14 cellular contexts compared by ENCODE assay signal in genomic region chr5:132661231-132662003, GRCh38. TPM values are rescaled to one million over a fixed set of nuclear protein-coding genes. Genes with fewer than 3 reads are reported as not detected.
DNase-seq lines count a peak whose midpoint lies in the region; ATAC-seq and TF ChIP-seq lines count a peak whose summit lies in the region.
"Had no signal": no experiment of that assay in that cellular context is flagged by ENCODE, and none has a peak within 500 bp of the region (broad histone marks: within the 10 kb centered on the region; RNA-seq: fewer than 3 reads in every experiment).

No MANE protein-coding gene starts in this region.

- H3K79me2 ChIP-seq in osteoblast (ENCODE audit: insufficient read depth, low read length) (no peaks in the 10 kb centered on the region), hepatocyte (no peaks in the 10 kb centered on the region)

- no TSS peak for BruUV-seq in Calu3 (replicated peaks; lab: Mats Ljungman, UMichigan)

- TF ChIP-seq CTCF in osteoblast (IDR thresholded peaks at IDR 0.05; ENCODE audit: extremely low read depth, low read depth, low read length): peak; percentile 20
- no peak for TF ChIP-seq CTCF in Calu3 (IDR thresholded peaks at IDR 0.05; ENCODE audit: unreplicated experiment)
- no peak for TF ChIP-seq CTCF in hepatocyte (IDR thresholded peaks at IDR 0.05; ENCODE audit: poor library complexity)

- H3K9me3 Mint-ChIP-seq in activated CD4-positive, alpha-beta T cell treated with anti-CD3 and anti-CD28 coated beads, Interleukin-2, amount 10 ng/mL, durations not matched to agents 24 days and 14 days: no peaks in the 10 kb centered on the region
- H3K9me3 Mint-ChIP-seq in activated T-helper 2 cell treated with anti-CD3 and anti-CD28 coated beads, Interferon-gamma antibody, Interleukin-2, Interleukin-4, amounts not matched to agents 10 μg/mL and 5 μg/mL and 100 μg/mL, durations not matched to agents 14 hours and 24 hours and 36 hours: no peaks in the 10 kb centered on the region
- no peaks in the 10 kb centered on the region for H3K9me3 Mint-ChIP-seq in Calu3 (ENCODE audit: low read depth, unreplicated experiment)
- H3K9me3 Mint-ChIP-seq: GM23338 had no signal

- H3K27ac ChIP-seq in osteoblast (ENCODE audit: low read depth, low read length): no peak overlapping the region
- H3K27ac ChIP-seq in hepatocyte: no peak overlapping the region
- H3K27ac ChIP-seq: upper lobe of right lung had no signal

- H3K4me1 Mint-ChIP-seq in activated CD4-positive, alpha-beta T cell treated with anti-CD3 and anti-CD28 coated beads, Interleukin-2, amount 10 ng/mL, durations not matched to agents 24 days and 14 days: peaks cover 71% of the 10 kb centered on the region
- peaks cover 78% of the 10 kb centered on the region for H3K4me1 Mint-ChIP-seq in activated T-helper 2 cell treated with anti-CD3 and anti-CD28 coated beads, Interferon-gamma antibody, Interleukin-2, Interleukin-4, amounts not matched to agents 10 μg/mL and 5 μg/mL and 100 μg/mL, durations not matched to agents 14 hours and 24 hours and 36 hours (ENCODE audit: low read depth)
- peaks cover 8% of the 10 kb centered on the region for H3K4me1 Mint-ChIP-seq in Calu3 (ENCODE audit: low read depth, unreplicated experiment)

- intact Hi-C loops in activated CD4-positive, alpha-beta T cell treated with anti-CD3 and anti-CD28 coated beads, Interleukin-2, amount 10 ng/mL, durations not matched to agents 24 days and 14 days (cut with micrococcal nuclease): loop anchor here (2.0 to 5.0 kb wide), 3 partner anchors 27 to 166 kb away; partner anchors contain the start of gene KIF3A
- intact Hi-C loops in activated T-helper 2 cell treated with anti-CD3 and anti-CD28 coated beads, Interferon-gamma antibody, Interleukin-2, Interleukin-4, amounts not matched to agents 10 μg/mL and 5 μg/mL and 100 μg/mL, durations not matched to agents 14 hours and 24 hours and 36 hours (cut with micrococcal nuclease): loop anchor here (5.0 kb wide), 3 partner anchors 91 to 161 kb away; no protein-coding TSS in a partner anchor
- intact Hi-C loops in Calu3 (cut with micrococcal nuclease; ENCODE audit: unreplicated experiment): no loop called here

- no peaks in the 10 kb centered on the region for H4K20me1 ChIP-seq in osteoblast (ENCODE audit: insufficient read depth, low read length)
- no peaks in the 10 kb centered on the region for H4K20me1 ChIP-seq in hepatocyte (ENCODE audit: insufficient read depth, poor library complexity, severe bottlenecking)

- H3K4me3 ChIP-seq in osteoblast (ENCODE audit: insufficient read depth, low read length) (no peak overlapping the region), hepatocyte (no peak overlapping the region)
- H3K4me3 ChIP-seq: GM23338, upper lobe of right lung had no signal

- H3K36me3 Mint-ChIP-seq in activated CD4-positive, alpha-beta T cell treated with anti-CD3 and anti-CD28 coated beads, Interleukin-2, amount 10 ng/mL, durations not matched to agents 24 days and 14 days (ENCODE audit: low read depth): peaks cover 10% of the 10 kb centered on the region
- H3K36me3 Mint-ChIP-seq in activated T-helper 2 cell treated with anti-CD3 and anti-CD28 coated beads, Interferon-gamma antibody, Interleukin-2, Interleukin-4, amounts not matched to agents 10 μg/mL and 5 μg/mL and 100 μg/mL, durations not matched to agents 14 hours and 24 hours and 36 hours (ENCODE audit: low read depth): peaks cover 27% of the 10 kb centered on the region
- no peaks in the 10 kb centered on the region for H3K36me3 Mint-ChIP-seq in Calu3 (ENCODE audit: insufficient read depth, unreplicated experiment)

- H3K36me3 ChIP-seq in osteoblast (ENCODE audit: insufficient read depth, low read length): no peaks in the 10 kb centered on the region
- H3K36me3 ChIP-seq in hepatocyte (replicated peaks; ENCODE audit: insufficient read depth, low read depth): no peaks in the 10 kb centered on the region
- H3K36me3 ChIP-seq: upper lobe of right lung had no signal

- H3K27me3 ChIP-seq in osteoblast (ENCODE audit: insufficient read depth, low read length): no peaks in the 10 kb centered on the region
- H3K27me3 ChIP-seq in hepatocyte: peaks cover 6% of the 10 kb centered on the region

- H3K9me2 ChIP-seq in hepatocyte (replicated peaks; ENCODE audit: insufficient read depth): no peaks in the 10 kb centered on the region

- peaks cover 3% of the 10 kb centered on the region for H3K27me3 Mint-ChIP-seq in activated CD4-positive, alpha-beta T cell treated with anti-CD3 and anti-CD28 coated beads, Interleukin-2, amount 10 ng/mL, durations not matched to agents 24 days and 14 days
- H3K27me3 Mint-ChIP-seq in activated T-helper 2 cell treated with anti-CD3 and anti-CD28 coated beads, Interferon-gamma antibody, Interleukin-2, Interleukin-4, amounts not matched to agents 10 μg/mL and 5 μg/mL and 100 μg/mL, durations not matched to agents 14 hours and 24 hours and 36 hours (ENCODE audit: low read depth): no peaks in the 10 kb centered on the region
- peaks cover 14% of the 10 kb centered on the region for H3K27me3 Mint-ChIP-seq in Calu3 (ENCODE audit: unreplicated experiment)

- 86% methylated on average over 12 of the region's 12 CpGs for whole genome bisulfite sequencing in hepatocyte (ENCODE audit: low lambda C conversion rate, missing lambda C conversion rate)

- H3K4me3 Mint-ChIP-seq in activated CD4-positive, alpha-beta T cell treated with anti-CD3 and anti-CD28 coated beads, Interleukin-2, amount 10 ng/mL, durations not matched to agents 24 days and 14 days: peak overlapping the region; percentile 68
- peak overlapping the region; percentile 58 for H3K4me3 Mint-ChIP-seq in activated T-helper 2 cell treated with anti-CD3 and anti-CD28 coated beads, Interferon-gamma antibody, Interleukin-2, Interleukin-4, amounts not matched to agents 10 μg/mL and 5 μg/mL and 100 μg/mL, durations not matched to agents 14 hours and 24 hours and 36 hours (ENCODE audit: low read depth)
- H3K4me3 Mint-ChIP-seq in Calu3 (ENCODE audit: low read depth, unreplicated experiment): no peak overlapping the region
- H3K4me3 Mint-ChIP-seq: GM23338 had no signal

- H3K4me2 ChIP-seq in osteoblast (ENCODE audit: insufficient read depth, low read length): peak overlapping the region; percentile 18
- no peak overlapping the region for H3K4me2 ChIP-seq in hepatocyte
- H3K4me2 ChIP-seq: GM23338 had no signal

- H3K9me3 ChIP-seq in osteoblast (ENCODE audit: low read depth, low read length) (no peaks in the 10 kb centered on the region), hepatocyte (ENCODE audit: low read depth) (no peaks in the 10 kb centered on the region)
- H3K9me3 ChIP-seq: upper lobe of right lung had no signal

- CTCF ChIA-PET in Calu3 (lab: Charles Lee): interaction anchor here (0.6 to 1.5 kb wide), 2 partner anchors 16 to 1983 kb away, joined by 3 to 4 read pairs; no protein-coding TSS in a partner anchor

- H2AFZ ChIP-seq in osteoblast (ENCODE audit: low read length): peak overlapping the region; percentile 62
- H2AFZ ChIP-seq in hepatocyte: no peak overlapping the region
- H2AFZ ChIP-seq: GM23338 had no signal

- ATAC-seq in HG03342 (IDR thresholded peaks at IDR 0.05; ENCODE audit: unreplicated experiment): peak; percentile 22
- ATAC-seq: esophagus mucosa, GM23338, right cardiac atrium, upper lobe of right lung had no signal

- H3K27ac Mint-ChIP-seq in activated CD4-positive, alpha-beta T cell treated with anti-CD3 and anti-CD28 coated beads, Interleukin-2, amount 10 ng/mL, durations not matched to agents 24 days and 14 days: peak overlapping the region; percentile 72
- peak overlapping the region; percentile 83 for H3K27ac Mint-ChIP-seq in activated T-helper 2 cell treated with anti-CD3 and anti-CD28 coated beads, Interferon-gamma antibody, Interleukin-2, Interleukin-4, amounts not matched to agents 10 μg/mL and 5 μg/mL and 100 μg/mL, durations not matched to agents 14 hours and 24 hours and 36 hours
- H3K27ac Mint-ChIP-seq in Calu3 (ENCODE audit: unreplicated experiment): no peak overlapping the region
- H3K27ac Mint-ChIP-seq: GM23338 had no signal

- no peak for DNase-seq in activated CD4-positive, alpha-beta T cell treated with anti-CD3 and anti-CD28 coated beads, Interleukin-2, amount 10 ng/mL, durations not matched to agents 24 days and 14 days
- DNase-seq in activated CD4-positive, alpha-beta T cell treated with anti-CD3 and anti-CD28 coated beads, Interleukin-2, amount 50 U/mL, for 1 hour: no peak
- no peak for DNase-seq in activated T-helper 2 cell treated with anti-CD3 and anti-CD28 coated beads, Interferon-gamma antibody, Interleukin-2, Interleukin-4, amounts not matched to agents 10 μg/mL and 5 μg/mL and 100 μg/mL, durations not matched to agents 14 hours and 24 hours and 36 hours (ENCODE audit: low spot score)
- peak; percentile 80 for DNase-seq in osteoblast (ENCODE audit: insufficient read length, low spot score, missing footprints)
- DNase-seq in Calu3: no peak
- DNase-seq in hepatocyte (ENCODE audit: low spot score): no peak
- DNase-seq in DMS114 treated with DMSO at 0.1 percent for 48 hours (lab: John Stamatoyannopoulos, UW; ENCODE audit: unreplicated experiment): no peak
- DNase-seq: NCI-H187 treated with DMSO at 0.1 percent for 48 hours, right cardiac atrium, upper lobe of right lung had no signal

- H3K4me1 ChIP-seq in osteoblast (ENCODE audit: insufficient read depth, low read length) (peaks cover 8% of the 10 kb centered on the region), hepatocyte (ENCODE audit: insufficient read depth) (peaks cover 20% of the 10 kb centered on the region)

RNA-seq across cellular contexts. Expression of gene IL13, which starts 3.4 kb away (rescaled TPM):
- total RNA-seq in activated CD4-positive, alpha-beta T cell treated with anti-CD3 and anti-CD28 coated beads, Interleukin-2, amount 10 ng/mL, durations not matched to agents 24 days and 14 days: 231 and 239 TPM in 2 replicates
- total RNA-seq in activated T-helper 2 cell treated with anti-CD3 and anti-CD28 coated beads, Interferon-gamma antibody, Interleukin-2, Interleukin-4, amounts not matched to agents 10 μg/mL and 5 μg/mL and 100 μg/mL, durations not matched to agents 14 hours and 24 hours and 36 hours: 777 and 830 TPM in 2 replicates
- total RNA-seq in osteoblast: under 0.01 TPM in 1 of 2 replicates, not detected in the other
- total RNA-seq in Calu3 (2022): not detected in 2 replicates
- not detected in 2 replicates for total RNA-seq in hepatocyte
- not detected in 2 replicates for polyA plus RNA-seq in hepatocyte
- total RNA-seq: esophagus mucosa, GM23338, mucosa of gallbladder, right cardiac atrium, upper lobe of right lung had no signal
- polyA plus RNA-seq: GM23338, right cardiac atrium had no signal

RNA-seq across cellular contexts. Expression of gene IL4, which starts 12.4 kb away (rescaled TPM):
- total RNA-seq in activated CD4-positive, alpha-beta T cell treated with anti-CD3 and anti-CD28 coated beads, Interleukin-2, amount 10 ng/mL, durations not matched to agents 24 days and 14 days: 20.5 and 21.2 TPM in 2 replicates
- 21.6 and 25.8 TPM in 2 replicates for total RNA-seq in activated T-helper 2 cell treated with anti-CD3 and anti-CD28 coated beads, Interferon-gamma antibody, Interleukin-2, Interleukin-4, amounts not matched to agents 10 μg/mL and 5 μg/mL and 100 μg/mL, durations not matched to agents 14 hours and 24 hours and 36 hours
- not detected in 2 replicates for total RNA-seq in osteoblast
- not detected in 2 replicates for total RNA-seq in Calu3 (2022)
- total RNA-seq in hepatocyte: not detected in 2 replicates
- not detected in 2 replicates for polyA plus RNA-seq in hepatocyte
- total RNA-seq: esophagus mucosa, GM23338, mucosa of gallbladder, right cardiac atrium, upper lobe of right lung had no signal
- polyA plus RNA-seq: GM23338, right cardiac atrium had no signal

Comparison
In these comparisons a context has a peak if more than half of its experiments do, and no peak if none do; other contexts are left out.
1. RNA of gene IL13, which starts 3.4 kb away (total RNA-seq): 777 to 830 TPM in activated T-helper 2 cell treated with anti-CD3 and anti-CD28 coated beads, Interferon-gamma antibody, Interleukin-2, Interleukin-4, amounts not matched to agents 10 μg/mL and 5 μg/mL and 100 μg/mL, durations not matched to agents 14 hours and 24 hours and 36 hours and 231 to 239 TPM in activated CD4-positive, alpha-beta T cell treated with anti-CD3 and anti-CD28 coated beads, Interleukin-2, amount 10 ng/mL, durations not matched to agents 24 days and 14 days; under 0.01 TPM in osteoblast, not detected in Calu3 and not detected in hepatocyte; every median in the first group is over 100 times any median in the second.
2. RNA of gene IL4, which starts 12.4 kb away (total RNA-seq): 21.6 to 25.8 TPM in activated T-helper 2 cell treated with anti-CD3 and anti-CD28 coated beads, Interferon-gamma antibody, Interleukin-2, Interleukin-4, amounts not matched to agents 10 μg/mL and 5 μg/mL and 100 μg/mL, durations not matched to agents 14 hours and 24 hours and 36 hours and 20.5 to 21.2 TPM in activated CD4-positive, alpha-beta T cell treated with anti-CD3 and anti-CD28 coated beads, Interleukin-2, amount 10 ng/mL, durations not matched to agents 24 days and 14 days; not detected in osteoblast, not detected in Calu3 and not detected in hepatocyte; every median in the first group is over 10 times any median in the second.